ENCODE assay signal across 1 cellular context in genomic region chr14:35247777-35248475, GRCh38.
TF ChIP-seq lines count a peak whose summit lies in the region.

No MANE protein-coding gene starts in this region.

TF ChIP-seq in HepG2, 621 proteins besides CTCF, POLR2A, EP300 and RAD21:
- 0 out of 2 replicates have a peak, but pooled peaks have one; percentile 36 for TF ChIP-seq FOXO4 (CRISPR knock-in tag; conservative IDR thresholded peaks at IDR 0.05)
- TF ChIP-seq U2AF1 (optimal IDR thresholded peaks at IDR 0.05; ENCODE audit: low read depth, low read length), result no peak
- TF ChIP-seq CENPBD1 (CRISPR knock-in tag; IDR thresholded peaks at IDR 0.05; ENCODE audit: borderline replicate concordance, low read depth), result no peak
- 0 out of 2 replicates have a peak, but pooled peaks have one; percentile 46 for TF ChIP-seq ZNF841 (CRISPR knock-in tag; IDR thresholded peaks at IDR 0.05; ENCODE audit: borderline replicate concordance)
- no peak for TF ChIP-seq DPF2 (CRISPR knock-in tag; IDR thresholded peaks at IDR 0.05; ENCODE audit: borderline replicate concordance, low read depth)
- no peak for TF ChIP-seq ZNF883 (CRISPR knock-in tag; IDR thresholded peaks at IDR 0.05; ENCODE audit: not compliant biosample characterization)
- TF ChIP-seq ZNF318 (CRISPR knock-in tag; IDR thresholded peaks at IDR 0.05), result no peak
- no peak for TF ChIP-seq ZNF251 (CRISPR knock-in tag; IDR thresholded peaks at IDR 0.05)
- no peak for TF ChIP-seq HDAC2 (CRISPR knock-in tag; IDR thresholded peaks at IDR 0.05)
- TF ChIP-seq SETDB1 (CRISPR knock-in tag; IDR thresholded peaks at IDR 0.05; ENCODE audit: borderline replicate concordance), result no peak
- no peak for TF ChIP-seq ZNF329 (CRISPR knock-in tag; IDR thresholded peaks at IDR 0.05; ENCODE audit: low read depth)
- no peak for TF ChIP-seq ZNF367 (CRISPR knock-in tag; IDR thresholded peaks at IDR 0.05; ENCODE audit: borderline replicate concordance)
- TF ChIP-seq KMT2A (CRISPR knock-in tag; IDR thresholded peaks at IDR 0.05), result no peak
TF ChIP-seq in HepG2: peak in this region for 2.
